In the genomic region with DNA sequence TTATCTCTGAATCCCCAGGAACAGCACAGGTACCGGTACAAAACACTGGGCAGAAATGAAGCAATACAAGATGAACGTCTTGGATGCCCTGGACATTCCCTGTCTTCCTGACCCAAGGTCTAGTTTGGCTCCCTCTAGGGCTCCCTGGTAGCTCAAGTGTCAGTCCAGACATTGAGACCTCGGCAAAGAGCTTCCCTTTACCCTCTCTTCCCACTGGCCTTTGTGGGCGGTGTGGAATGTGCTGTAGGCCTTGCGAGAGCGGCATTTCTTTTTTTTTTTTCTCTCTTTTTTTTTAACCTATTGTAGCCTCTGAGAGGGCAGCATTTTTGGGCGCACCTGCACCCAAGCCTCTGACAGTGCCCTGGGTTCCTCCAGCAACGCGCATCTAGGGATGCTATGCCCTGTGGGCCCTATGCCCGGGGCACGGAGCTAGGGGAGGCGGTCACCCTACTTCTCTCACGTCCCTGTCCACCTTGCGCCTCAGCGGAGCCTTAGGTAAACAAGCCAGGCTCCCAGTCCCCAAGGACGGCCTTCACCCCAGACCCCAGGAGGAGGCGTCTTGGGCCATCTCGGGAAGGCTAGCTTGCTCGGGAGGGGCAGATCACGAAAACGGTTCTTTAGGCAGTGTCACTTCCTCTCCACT, we compare ENCODE assay signal across 8 cellular contexts. TPM values are rescaled to one million over a fixed set of nuclear protein-coding genes. Genes with fewer than 3 reads are reported as not detected.
DNase-seq lines count a peak whose midpoint lies in the region; ATAC-seq, FAIRE-seq and TF ChIP-seq lines count a peak whose summit lies in the region.

No MANE protein-coding gene starts in this region.

- FAIRE-seq in H54 (lab: Jason Lieb, UNC), result no peak

- H3K27me3 ChIP-seq in CD4-positive, alpha-beta T cell (ENCODE audit: control insufficient read depth, insufficient read depth, low read length), result no peaks in the 10 kb centered on the region
- H3K27me3 ChIP-seq in mesendoderm (ENCODE audit: insufficient read depth, low read length, poor library complexity), result no peaks in the 10 kb centered on the region

- TF ChIP-seq CTCF in CD4-positive, alpha-beta T cell (IDR thresholded peaks at IDR 0.05), result no peak

- peak overlapping the region; percentile 94 for H3K4me3 Mint-ChIP-seq in CD4-positive, alpha-beta T cell
- peak overlapping the region; percentile 94 to 99 (median 96) for H3K4me3 Mint-ChIP-seq in IgD-negative memory B cell

- no peaks in the 10 kb centered on the region for H3K9me3 ChIP-seq in CD4-positive, alpha-beta T cell (ENCODE audit: control insufficient read depth, low read length)

- H3K79me1 ChIP-seq in mesendoderm (ENCODE audit: low read length), result no peaks in the 10 kb centered on the region

- POLR2A ChIA-PET in CD4-positive, alpha-beta T cell (lab: Charles Lee), result interaction anchor here (0.6 to 6.1 kb wide), 25 partner anchors 10 to 522 kb away, joined by 3 to 174 read pairs (median 8); partner anchors contain the start of genes CTCF, DDX28, DPEP2 and DUS2

- H3K4me3 ChIP-seq in mesendoderm (ENCODE audit: low read length), result peak overlapping the region; percentile 69

- H3K27me3 Mint-ChIP-seq in CD4-positive, alpha-beta T cell, result no peaks in the 10 kb centered on the region
- H3K27me3 Mint-ChIP-seq in IgD-negative memory B cell, result no peaks in the 10 kb centered on the region

- H3K36me3 ChIP-seq in mesendoderm (ENCODE audit: control insufficient read depth, insufficient read depth, low read length), result no peaks in the 10 kb centered on the region

- no peaks in the 10 kb centered on the region for H3K9me3 Mint-ChIP-seq in CD4-positive, alpha-beta T cell
- no peaks in the 10 kb centered on the region for H3K9me3 Mint-ChIP-seq in IgD-negative memory B cell

- H2BK120ac ChIP-seq in mesendoderm (ENCODE audit: low read depth, low read length), result no peak overlapping the region

- no peak overlapping the region for H4K5ac ChIP-seq in mesendoderm (ENCODE audit: low read length)

- CTCF ChIA-PET in CD4-positive, alpha-beta T cell (lab: Charles Lee), result interaction anchor here (0.8 to 2.4 kb wide), 10 partner anchors 8 to 267 kb away, joined by 3 to 33 read pairs (median 7); partner anchors contain the start of genes PRMT7 and SLC7A6OS

- peak overlapping the region; percentile 46 for H3K18ac ChIP-seq in mesendoderm (ENCODE audit: low read length)

- ATAC-seq in CD4-positive, alpha-beta T cell (ENCODE audit: poor library complexity), result no peak

- intact Hi-C loops in CD4-positive, alpha-beta T cell (cut with DNase I, micrococcal nuclease), result loop anchor here in 1 of 2 experiments (2.0 to 10.0 kb wide), 3 partner anchors 149 to 839 kb away; partner anchors contain the start of genes FHOD1, PRMT7, SLC7A6OS and SLC9A5

- H3K4me1 Mint-ChIP-seq in CD4-positive, alpha-beta T cell (ENCODE audit: low read depth), result peaks cover 75% of the 10 kb centered on the region
- peaks cover 52 to 64% (median 64%) of the 10 kb centered on the region in 3 donors for H3K4me1 Mint-ChIP-seq in IgD-negative memory B cell

- H3K27ac Mint-ChIP-seq in CD4-positive, alpha-beta T cell, result peak overlapping the region; percentile 89
- peak overlapping the region; percentile 80 to 93 (median 88) for H3K27ac Mint-ChIP-seq in IgD-negative memory B cell

- H3K56ac ChIP-seq in mesendoderm (ENCODE audit: low read length), result peak overlapping the region; percentile 96

- peaks cover 12% of the 10 kb centered on the region for H3K36me3 Mint-ChIP-seq in CD4-positive, alpha-beta T cell (ENCODE audit: low read depth)
- peaks cover 3% of the 10 kb centered on the region for H3K36me3 Mint-ChIP-seq in IgD-negative memory B cell

- peaks cover 2% of the 10 kb centered on the region for H3K4me1 ChIP-seq in mesendoderm (ENCODE audit: control insufficient read depth, low read depth, low read length)

- H3K9ac ChIP-seq in mesendoderm (ENCODE audit: low read length), result peak overlapping the region; percentile 94

- peak overlapping the region; percentile 26 for H2BK5ac ChIP-seq in mesendoderm (ENCODE audit: low read length)

- peak overlapping the region; percentile 57 for H3K4ac ChIP-seq in mesendoderm (ENCODE audit: low read depth, low read length)

- no peak overlapping the region for H4K8ac ChIP-seq in mesendoderm (ENCODE audit: low read depth, low read length)

- H3K4me2 ChIP-seq in mesendoderm (ENCODE audit: low read length), result peak overlapping the region; percentile 70

- H2AK5ac ChIP-seq in mesendoderm (ENCODE audit: low read length), result no peak overlapping the region

- peak overlapping the region; percentile 92 for H3K27ac ChIP-seq in CD4-positive, alpha-beta T cell (ENCODE audit: low read depth, low read length)
- H3K27ac ChIP-seq in caudate nucleus (ENCODE audit: low read depth, low read length), result peak overlapping the region; percentile 100
- H3K27ac ChIP-seq in mesendoderm (ENCODE audit: low read depth, low read length), result peak overlapping the region; percentile 93

- TF ChIP-seq POLR2A in H54 (IDR thresholded peaks at IDR 0.05; ENCODE audit: low read depth, low read length), result no peak

- no peak overlapping the region for H2BK15ac ChIP-seq in mesendoderm (replicated peaks; ENCODE audit: low read depth)

- no CpG with 5 or more reads among the region's 21 CpGs for WGBS in mesendoderm (ENCODE audit: extremely low coverage, insufficient coverage, low lambda C conversion rate)

- no peak for DNase-seq in CD4-positive, alpha-beta T cell
- DNase-seq in caudate nucleus (lab: John Stamatoyannopoulos, UW), result peak in 1 of 61 donors; percentile 59
- peak; percentile 75 for DNase-seq in mesendoderm
- no peak for DNase-seq in H54 (ENCODE audit: insufficient read length, low spot score)
- no peak for DNase-seq in NCI-H2171 (lab: John Stamatoyannopoulos, UW)
- DNase-seq in retina, result no peak
- no peak for DNase-seq in NCI-H226

- no peak overlapping the region for H3K23ac ChIP-seq in mesendoderm (ENCODE audit: low read length)

- peaks cover 16% of the 10 kb centered on the region for H3K79me2 ChIP-seq in mesendoderm (ENCODE audit: control insufficient read depth, insufficient read depth, low read length)

RNA-seq across cellular contexts. Expression of gene NFATC3, which starts 1.2 kb away (rescaled TPM):
- 10 to 100 TPM; 84.8 to 94.4 TPM for total RNA-seq in CD4-positive, alpha-beta T cell
- polyA plus RNA-seq in IgD-negative memory B cell, result 47.2 TPM
- polyA plus RNA-seq in mesendoderm (2013, experiment 1 of 2), result 18.9 TPM
- polyA plus RNA-seq in mesendoderm (2013, experiment 2 of 2), result 18.0 TPM
